1 cellular context compared by ENCODE assay signal in the genomic region with DNA sequence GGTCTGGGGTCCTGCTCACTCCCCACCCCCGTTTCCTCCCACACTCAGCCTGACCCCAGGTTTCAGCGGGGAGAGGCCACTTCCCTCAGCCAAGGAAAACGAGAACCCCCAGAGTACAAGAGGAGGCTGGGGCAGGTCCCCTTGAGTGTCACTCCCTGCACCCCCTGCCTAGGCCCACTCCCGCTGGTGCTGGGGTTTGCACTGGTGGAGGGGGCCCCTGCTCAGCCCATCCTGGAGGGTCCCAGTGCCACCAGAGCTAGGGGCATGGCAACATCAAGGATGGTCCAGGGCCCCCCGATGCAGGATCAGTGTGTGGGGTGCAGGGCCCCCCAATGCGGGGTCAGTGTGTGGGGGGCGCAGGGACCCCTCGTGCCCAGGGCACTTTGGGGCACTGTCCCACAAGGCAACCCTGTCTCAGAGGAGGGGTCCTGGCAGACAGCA.
TF ChIP-seq lines count a peak whose summit lies in the region.

No MANE protein-coding gene starts in this region.

TF ChIP-seq in GM12878, 131 proteins besides CTCF, POLR2A, EP300 and RAD21 (continued from another document):
- TF ChIP-seq NFXL1 (IDR thresholded peaks at IDR 0.05; ENCODE audit: borderline replicate concordance) = no peak
- TF ChIP-seq RCOR1 (conservative IDR thresholded peaks at IDR 0.05; ENCODE audit: low read depth, low read length) = no peak
- TF ChIP-seq SIX5 (IDR thresholded peaks at IDR 0.05; ENCODE audit: low read depth, low read length, severe bottlenecking) = no peak
- no peak for TF ChIP-seq CREB1 (IDR thresholded peaks at IDR 0.05; ENCODE audit: low read depth)
- TF ChIP-seq YY1 (IDR thresholded peaks at IDR 0.05; ENCODE audit: low read depth, low read length) = no peak
- TF ChIP-seq, protein P1, sequence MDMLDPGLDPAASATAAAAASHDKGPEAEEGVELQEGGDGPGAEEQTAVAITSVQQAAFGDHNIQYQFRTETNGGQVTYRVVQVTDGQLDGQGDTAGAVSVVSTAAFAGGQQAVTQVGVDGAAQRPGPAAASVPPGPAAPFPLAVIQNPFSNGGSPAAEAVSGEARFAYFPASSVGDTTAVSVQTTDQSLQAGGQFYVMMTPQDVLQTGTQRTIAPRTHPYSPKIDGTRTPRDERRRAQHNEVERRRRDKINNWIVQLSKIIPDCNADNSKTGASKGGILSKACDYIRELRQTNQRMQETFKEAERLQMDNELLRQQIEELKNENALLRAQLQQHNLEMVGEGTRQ (IDR thresholded peaks at IDR 0.05; ENCODE audit: borderline replicate concordance, low read depth, low read length) = no peak
- no peak for TF ChIP-seq MXI1 (IDR thresholded peaks at IDR 0.05; ENCODE audit: low read depth, low read length)
- TF ChIP-seq TCF7 (IDR thresholded peaks at IDR 0.05; ENCODE audit: borderline replicate concordance) = no peak
- TF ChIP-seq NR2C2 (IDR thresholded peaks at IDR 0.05; ENCODE audit: borderline replicate concordance, control insufficient read depth, insufficient read length, low read depth) = no peak
- TF ChIP-seq ZZZ3 (IDR thresholded peaks at IDR 0.05; ENCODE audit: control insufficient read depth, insufficient read length, low read depth) = no peak
